In genomic region chr4:56701644-56702043, GRCh38 we compare ENCODE assay signal across 27 cellular contexts. TPM values are rescaled to one million over a fixed set of nuclear protein-coding genes. Genes with fewer than 3 reads are reported as not detected.
DNase-seq lines count a peak whose midpoint lies in the region; ATAC-seq, FAIRE-seq and TF ChIP-seq lines count a peak whose summit lies in the region.
"Had no signal": no experiment of that assay in that cellular context is flagged by ENCODE, and none has a peak within 500 bp of the region (broad histone marks: within the 10 kb centered on the region; RNA-seq: fewer than 3 reads in every experiment).

No MANE protein-coding gene starts in this region.

- no TSS peak for BruUV-seq in K562 (replicated peaks; lab: Mats Ljungman, UMichigan)

- TF ChIP-seq EP300 in K562 (IDR thresholded peaks at IDR 0.05; ENCODE audit: low read length) = no peak

- H3K79me2 ChIP-seq in K562 (ENCODE audit: control insufficient read depth, insufficient read depth, low read length) (no peaks in the 10 kb centered on the region), smooth muscle cell (ENCODE audit: low read depth) (no peaks in the 10 kb centered on the region)

- H3K27me3 ChIP-seq in cardiac muscle cell (no peaks in the 10 kb centered on the region), right cardiac atrium (ENCODE audit: control insufficient read depth, insufficient read depth) (no peaks in the 10 kb centered on the region), K562 (ENCODE audit: control insufficient read depth in 2 of 2, insufficient read depth in 2 of 2, low read length in 2 of 2) (peaks cover 2 to 8% of the 10 kb centered on the region in 2 experiments; a peak in 2 of 5 replicates), smooth muscle cell (ENCODE audit: low read depth) (no peaks in the 10 kb centered on the region)

- no peaks in the 10 kb centered on the region for H4K20me1 ChIP-seq in K562 (replicated peaks; ENCODE audit: control insufficient read depth, insufficient read depth, low read length)
- H4K20me1 ChIP-seq in smooth muscle cell (ENCODE audit: low read depth) = no peaks in the 10 kb centered on the region

- peak in 1 of 2 donors; percentile 54 for DNase-seq in cardiac muscle cell (ENCODE audit: low read depth in 1 of 2, low spot score in 1 of 2)
- DNase-seq in right cardiac atrium = no peak
- peak; percentile 38 for DNase-seq in NCI-H82 treated with DMSO at 0.1 percent for 48 hours (lab: John Stamatoyannopoulos, UW; ENCODE audit: unreplicated experiment)
- no peak for DNase-seq in K562 (ENCODE audit: extremely low read depth in 1 of 4, low spot score in 3 of 4)
- no peak for DNase-seq in smooth muscle cell (lab: John Stamatoyannopoulos, UW; ENCODE audit: unreplicated experiment)
- DNase-seq in foreskin fibroblast = no peak
- no peak for DNase-seq in NCI-H446 treated with DMSO at 0.1 percent for 48 hours (lab: John Stamatoyannopoulos, UW)
- DNase-seq: BE2C; CD4-positive, CD25-positive, alpha-beta regulatory T cell; DMS153; DND-41; GM23248; H9; Kasumi-1; NCI-H1105; NCI-H1436 treated with DMSO at 0.1 percent for 48 hours; NCI-H187 treated with DMSO at 0.1 percent for 48 hours; NCI-H2171 treated with DMSO at 0.1 percent for 48 hours; NCI-H345; NCI-H524; NCI-H748 treated with DMSO at 0.1 percent for 48 hours; SHP77 treated with DMSO at 0.1 percent for 48 hours had no signal

- H3K9ac ChIP-seq in K562 (ENCODE audit: insufficient read depth in 1 of 2, low read depth in 2 of 2, low read length in 2 of 2) = no peak overlapping the region
- H3K9ac ChIP-seq in smooth muscle cell (ENCODE audit: low read depth) = no peak overlapping the region
- H3K9ac ChIP-seq: GM23248 had no signal

- no peaks in the 10 kb centered on the region for H3K36me3 ChIP-seq in cardiac muscle cell
- H3K36me3 ChIP-seq in K562 (ENCODE audit: control insufficient read depth, insufficient read depth, low read length) = no peaks in the 10 kb centered on the region
- no peaks in the 10 kb centered on the region for H3K36me3 ChIP-seq in smooth muscle cell (ENCODE audit: low read depth)
- H3K36me3 ChIP-seq: BE2C had no signal

- H3F3A ChIP-seq in smooth muscle cell (ENCODE audit: low read depth) = no peaks in the 10 kb centered on the region

- in situ Hi-C loops in K562 (cut with MboI) = no loop called here

- H3K4me1 ChIP-seq in cardiac muscle cell (ENCODE audit: low read depth) (peaks cover 33% of the 10 kb centered on the region), right cardiac atrium (ENCODE audit: control insufficient read depth, insufficient read depth, low read length) (no peaks in the 10 kb centered on the region), K562 (replicated peaks in 1 of 2; ENCODE audit: control insufficient read depth in 2 of 2, insufficient read depth in 2 of 2, low read length in 2 of 2) (no peaks in the 10 kb centered on the region), smooth muscle cell (ENCODE audit: low read depth) (peaks cover 8% of the 10 kb centered on the region)
- H3K4me1 ChIP-seq: BE2C had no signal

- H2AFZ ChIP-seq in K562 (ENCODE audit: low read depth, low read length) (no peak overlapping the region; the same call in 1 of the 2 replicates), smooth muscle cell (ENCODE audit: low read depth) (no peak overlapping the region)
- H2AFZ ChIP-seq: GM23248 had no signal

- no peaks in the 10 kb centered on the region for H3K9me1 ChIP-seq in K562 (ENCODE audit: control insufficient read depth, insufficient read depth, low read length)

- H3K4me2 ChIP-seq in K562 (ENCODE audit: insufficient read depth, low read length) (no peak overlapping the region), smooth muscle cell (no peak overlapping the region)

- ATAC-seq in right cardiac atrium (no peak), K562 (no peak)
- ATAC-seq: HepG2, Panc1 had no signal

- POLR2A ChIA-PET in K562 (lab: Yijun Ruan, JAX) = interaction anchor here (0.9 kb wide), 1 partner anchor 102 kb away, joined by 3 read pairs; no protein-coding TSS in a partner anchor

- peak overlapping the region; percentile 58 for H3K27ac ChIP-seq in cardiac muscle cell
- H3K27ac ChIP-seq in right cardiac atrium (ENCODE audit: low read length) = no peak overlapping the region
- H3K27ac ChIP-seq in K562 (ENCODE audit: extremely low read depth, low read depth, low read length) = no peak overlapping the region
- no peak overlapping the region for H3K27ac ChIP-seq in smooth muscle cell (ENCODE audit: low read depth)
- H3K27ac ChIP-seq: 22Rv1, GM23248, RWPE1 had no signal

- FAIRE-seq in K562 (lab: Jason Lieb, UNC) = no peak
- FAIRE-seq: GM19239, HepG2 had no signal

- H3K4me3 ChIP-seq in cardiac muscle cell = no peak overlapping the region
- H3K4me3 ChIP-seq in right cardiac atrium (ENCODE audit: low read length) = no peak overlapping the region
- no peak overlapping the region for H3K4me3 ChIP-seq in K562
- H3K4me3 ChIP-seq in smooth muscle cell = no peak overlapping the region
- H3K4me3 ChIP-seq in foreskin fibroblast (ENCODE audit: low read depth in 1 of 2, low read length in 2 of 2) = no peak overlapping the region
- H3K4me3 ChIP-seq: GM23248 had no signal

- H3K9me3 ChIP-seq in cardiac muscle cell (ENCODE audit: low read depth) (no peaks in the 10 kb centered on the region), right cardiac atrium (ENCODE audit: control insufficient read depth, low read length) (no peaks in the 10 kb centered on the region), K562 (replicated peaks; ENCODE audit: control insufficient read depth, insufficient read depth, low read depth, low read length) (no peaks in the 10 kb centered on the region), smooth muscle cell (replicated peaks; ENCODE audit: low read depth) (no peaks in the 10 kb centered on the region)
- H3K9me3 ChIP-seq: BE2C had no signal

- intact Hi-C loops in right cardiac atrium (cut with DNase I) (no loop called here), K562 (cut with micrococcal nuclease) (no loop called here)

- no peak for TF ChIP-seq RAD21 in K562 (CRISPR knock-in tag; conservative IDR thresholded peaks at IDR 0.05 in 1 of 2, IDR thresholded peaks at IDR 0.05 in 1 of 2)

- CTCF ChIA-PET in K562 (lab: Yijun Ruan, JAX; ENCODE audit: low intra/inter-chr PET ratio) = no interaction called here

- WGBS in right cardiac atrium = 57% methylated on average over 2 of the region's 2 CpGs
- 15% methylated on average over 2 of the region's 2 CpGs for WGBS in K562 (ENCODE audit: insufficient coverage, low coverage, missing lambda C conversion rate)
- 65% methylated on average over 2 of the region's 2 CpGs for WGBS in smooth muscle cell (ENCODE audit: low lambda C conversion rate)

- no peak for TF ChIP-seq CTCF in cardiac muscle cell (IDR thresholded peaks at IDR 0.05; ENCODE audit: low read depth, low read length)
- TF ChIP-seq CTCF in K562 (IDR thresholded peaks at IDR 0.05 in 2 of 3, conservative IDR thresholded peaks at IDR 0.05 in 1 of 3; ENCODE audit: insufficient read depth in 2 of 3, low read depth in 1 of 3, low read length in 3 of 3) = no peak
- TF ChIP-seq CTCF in smooth muscle cell (IDR thresholded peaks at IDR 0.05; ENCODE audit: borderline replicate concordance, insufficient read depth, poor library complexity, severe bottlenecking) = no peak
- TF ChIP-seq CTCF in foreskin fibroblast (IDR thresholded peaks at IDR 0.05; ENCODE audit: low read depth, low read length) = no peak

- TF ChIP-seq POLR2A in K562 (conservative IDR thresholded peaks at IDR 0.05) = no peak

TF ChIP-seq in K562, 482 proteins besides CTCF, POLR2A, EP300 and RAD21:
- 0 out of 2 replicates have a peak, but pooled peaks have one; percentile 27 for TF ChIP-seq MEF2A (IDR thresholded peaks at IDR 0.05; ENCODE audit: control insufficient read depth, low read depth, low read length)
- no peak for TF ChIP-seq ZNF449 (CRISPR knock-in tag; IDR thresholded peaks at IDR 0.05)

RNA-seq across cellular contexts. Expression of gene HOPX, which starts 20.5 kb away (rescaled TPM):
- total RNA-seq in cardiac muscle cell (0.12 and 1.2 TPM in 2 replicates), right cardiac atrium (10 to 100 TPM; 30.6 to 82.1 (median 56.7) TPM), K562 (2014; rRNA removed) (not detected in 2 replicates), K562 (2014; rRNA removed; fragmentation: Illumina TruSeq; extraction: Trizol) (not detected in 2 replicates), K562 (2015; rRNA removed; fragmentation: Illumina TruSeq; extraction: Trizol) (not detected in 2 replicates), K562 (2021) (0.24 and 0.27 TPM in 2 replicates), smooth muscle cell (86.9 and 142 TPM in 2 replicates)
- polyA plus RNA-seq in cardiac muscle cell (1.4 and 2.6 TPM in 2 replicates), right cardiac atrium (159 TPM), K562 (2011; rRNA removed) (not detected in 2 replicates), K562 (2014; fragmentation: Illumina TruSeq; extraction: Trizol) (not detected in 2 replicates), K562 (2014; fragmentation: Nextera tagmentation; extraction: Ambion mirVana) (not detected), K562 (2014; rRNA removed) (not detected in 2 replicates), smooth muscle cell (66.0 and 111 TPM in 2 replicates)
- total RNA-seq in K562 (2011; cell fraction: chromatin; rRNA removed; ENCODE audit: low replicate concordance) = not detected in 2 replicates
- not detected in 2 replicates for total RNA-seq in K562 (2011; cell fraction: nucleolus; rRNA removed)
- total RNA-seq in K562 (2011; cell fraction: nucleoplasm; rRNA removed) = not detected in 2 replicates
- polyA plus RNA-seq in K562 (2011; cell fraction: cytosol; rRNA removed) = not detected in 2 replicates
- polyA plus RNA-seq in K562 (2011; cell fraction: nucleus; rRNA removed) = not detected in 2 replicates
- polyA plus RNA-seq in K562 (2012) = not detected in 2 replicates
- not detected in 2 replicates for polyA minus RNA-seq in K562 (2011; rRNA and poly(A)+ RNA removed)
- not detected in 2 replicates for polyA minus RNA-seq in K562 (2011; cell fraction: cytosol; rRNA and poly(A)+ RNA removed)
- polyA minus RNA-seq in K562 (2011; cell fraction: nucleus; rRNA and poly(A)+ RNA removed) = not detected in 2 replicates
- total RNA-seq: GM23248, H9, HepG2 had no signal
- polyA plus RNA-seq: GM23248, HepG2 had no signal

Comparison
In these comparisons a context has a peak if more than half of its experiments do, and no peak if none do; other contexts are left out.
1. RNA of gene HOPX, which starts 20.5 kb away (total RNA-seq): 86.9 to 142 TPM in smooth muscle cell and 30.6 to 82.1 TPM in right cardiac atrium; 0.12 to 1.2 TPM in cardiac muscle cell and 0.24 to 0.27 TPM in K562; every median in the first group is over 10 times any median in the second.